In genomic region chr13:92054389-92054788, GRCh38 we compare ENCODE assay signal across 19 cellular contexts.
"Had no signal": no experiment of that assay in that cellular context is flagged by ENCODE, and none has a peak within 500 bp of the region (broad histone marks: within the 10 kb centered on the region; RNA-seq: fewer than 3 reads in every experiment).

No MANE protein-coding gene starts in this region.

- H2AFZ ChIP-seq: parathyroid adenoma had no signal

- H3K9ac ChIP-seq: parathyroid adenoma had no signal

- H3K36me3 ChIP-seq: left ventricle myocardium inferior, lower lobe of right lung, thoracic aorta, tibial nerve, upper lobe of left lung had no signal

- H3K79me2 ChIP-seq: parathyroid adenoma had no signal

- H3K4me3 ChIP-seq: left ventricle myocardium inferior, lower lobe of right lung, thoracic aorta, tibial nerve, upper lobe of left lung had no signal

- H3K27ac ChIP-seq: left ventricle myocardium inferior, lower lobe of right lung, parathyroid adenoma, thoracic aorta, tibial nerve, upper lobe of left lung had no signal

- H3K4me1 ChIP-seq: left ventricle myocardium inferior, lower lobe of right lung, parathyroid adenoma, tibial nerve, upper lobe of left lung had no signal

- FAIRE-seq: endometrium, frontal cortex, keratinocyte, urothelium cell line had no signal

- DNase-seq: cerebellar nuclear complex; cortex of kidney; effector memory CD8-positive, alpha-beta T cell; erythroblast; left ventricle myocardium inferior; lower lobe of right lung; natural killer cell; occipital lobe; stimulated activated CD4-positive, alpha-beta T cell treated with anti-CD3 and anti-CD28 coated beads, Interleukin-4, amount 100 ng/mL, for 4 hours; stimulated activated naive B cell treated with anti-CD40 and anti-IgM and Interleukin-4, amounts not matched to agents 10 μg/mL and 1 μg/mL and 100 μg/mL, for 72 hours; upper lobe of left lung had no signal

- H3K9me3 ChIP-seq: left ventricle myocardium inferior, lower lobe of right lung, thoracic aorta, tibial nerve, upper lobe of left lung had no signal

- H3K27me3 ChIP-seq: tibial nerve, upper lobe of left lung had no signal

- ATAC-seq: effector memory CD8-positive, alpha-beta T cell; lower lobe of right lung; natural killer cell; sciatic nerve; stimulated activated naive B cell treated with anti-CD40 and anti-IgM and Interleukin-4, amounts not matched to agents 10 μg/mL and 1 μg/mL and 100 μg/mL, for 72 hours had no signal
